In genomic region chr16:35574011-35574410, GRCh38 we compare ENCODE assay signal across 24 cellular contexts.
"Had no signal": no experiment of that assay in that cellular context is flagged by ENCODE, and none has a peak within 500 bp of the region (broad histone marks: within the 10 kb centered on the region; RNA-seq: fewer than 3 reads in every experiment).

No MANE protein-coding gene starts in this region.

- H3K27me3 ChIP-seq: ascending aorta had no signal

- H3K27ac ChIP-seq: ascending aorta, coronary artery, dorsolateral prefrontal cortex had no signal

- ATAC-seq: activated CD4-positive, alpha-beta T cell treated with anti-CD3 and anti-CD28 coated beads for 36 hours; activated naive CD4-positive, alpha-beta T cell treated with anti-CD3 and anti-CD28 coated beads, Interleukin-2, amount 50 U/mL, for 72 hours; activated T-cell treated with anti-CD3 and anti-CD28 coated beads, Interleukin-2, amount 50 U/mL, for 72 hours; esophagus mucosa; T-helper 17 cell had no signal

- H3K4me1 ChIP-seq: ascending aorta had no signal

- H3K4me3 ChIP-seq: ascending aorta, coronary artery, dorsolateral prefrontal cortex had no signal

- DNase-seq: activated CD4-positive, alpha-beta memory T cell treated with anti-CD3 and anti-CD28 coated beads for 36 hours; activated CD4-positive, alpha-beta T cell treated with anti-CD3 and anti-CD28 coated beads for 36 hours; activated CD4-positive, alpha-beta T cell treated with anti-CD3 and anti-CD28 coated beads, Interleukin-2, amount 10 ng/mL, durations not matched to agents 24 days and 14 days; activated CD4-positive, CD25-positive, alpha-beta regulatory T cell; activated CD4-positive, CD25-positive, alpha-beta regulatory T cell treated with anti-CD3 and anti-CD28 coated beads, Interleukin-2, amount 50 U/mL, for 72 hours; activated CD8-positive, alpha-beta memory T cell treated with anti-CD3 and anti-CD28 coated beads, Interleukin-2, amount 50 U/mL, for 48 hours; activated gamma-delta T cell; activated naive CD4-positive, alpha-beta T cell; activated naive CD4-positive, alpha-beta T cell treated with anti-CD3 and anti-CD28 coated beads, Interleukin-2, amount 10 ng/mL, durations not matched to agents 7 days and 5 days; activated naive CD8-positive, alpha-beta T cell treated with anti-CD3 and anti-CD28 coated beads, Interleukin-2, amount 10 ng/mL, durations not matched to agents 7 days and 5 days; activated T-cell treated with anti-CD3 and anti-CD28 coated beads for 4 hours; activated T-cell treated with anti-CD3 and anti-CD28 coated beads, Interleukin-2, amount 50 U/mL, for 24 hours; activated T-cell treated with anti-CD3 and anti-CD28 coated beads, Interleukin-2, amount 50 U/mL, for 72 hours; dorsolateral prefrontal cortex; effector memory CD4-positive, alpha-beta T cell; endodermal cell; foreskin fibroblast; head of caudate nucleus; T-helper 17 cell; T1000 had no signal

- H3K36me3 ChIP-seq: ascending aorta had no signal
